8 cellular contexts compared by ENCODE assay signal in the genomic region with DNA sequence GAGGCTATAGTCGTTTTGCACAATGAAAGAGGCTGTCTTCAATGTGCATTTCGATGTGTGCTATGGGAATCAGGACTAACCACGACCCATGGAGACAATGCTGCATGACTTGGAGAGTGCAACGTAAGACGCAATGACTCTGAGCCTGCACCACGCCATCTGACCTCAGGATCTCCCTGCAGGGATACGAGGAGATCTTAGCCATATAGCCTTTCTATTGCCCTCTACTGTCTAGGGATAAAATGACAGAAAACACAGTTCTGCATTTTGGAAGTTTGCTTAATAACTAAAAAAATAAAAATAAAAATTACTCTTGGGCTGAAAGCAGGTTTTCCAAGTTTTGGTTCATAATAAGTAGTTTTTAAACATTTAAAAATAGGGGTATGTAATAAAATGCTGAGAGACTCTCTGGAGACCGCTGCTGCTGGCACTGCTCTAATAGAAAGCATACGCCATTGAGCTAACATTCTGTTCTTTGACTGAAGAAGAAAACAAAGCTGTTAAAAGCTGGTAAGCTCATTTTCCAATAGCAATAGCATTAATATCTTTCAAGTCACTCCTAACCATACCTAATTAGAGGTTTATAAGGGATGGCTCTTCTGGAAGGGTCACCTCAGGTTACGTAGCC.
A peak's percentile ranks its signal among the peaks of the same experiment; 100 is the strongest.
DNase-seq lines count a peak whose midpoint lies in the region; ATAC-seq and TF ChIP-seq lines count a peak whose summit lies in the region.

No MANE protein-coding gene starts in this region.

- H3K4me3 ChIP-seq in AG10803 (ENCODE audit: low read length) (no peak overlapping the region), LNCaP clone FGC (ENCODE audit: low read depth, low read length) (no peak overlapping the region)

- TF ChIP-seq CTCF in AG10803 (conservative IDR thresholded peaks at IDR 0.05; ENCODE audit: low read length): peak; percentile 63
- TF ChIP-seq CTCF in LNCaP clone FGC (IDR thresholded peaks at IDR 0.05; ENCODE audit: control insufficient read depth, extremely low read depth, insufficient read depth): peak; percentile 42
- peak in 1 of 2 experiments; percentile 64 for TF ChIP-seq CTCF in brain (conservative IDR thresholded peaks at IDR 0.05)

- H3K9me3 Mint-ChIP-seq in brain: peaks cover 0 to 6% (median 0%) of the 10 kb centered on the region in 5 experiments

- peak overlapping the region in 4 of 5 experiments; percentile 56 to 80 (median 69) for H3K4me3 Mint-ChIP-seq in brain

- H3K4me1 Mint-ChIP-seq in brain: peaks cover 37% of the 10 kb centered on the region

- H3K36me3 Mint-ChIP-seq in brain: no peaks in the 10 kb centered on the region

- H3K27ac Mint-ChIP-seq in brain: peak overlapping the region; percentile 77 to 93 (median 88)

- DNase-seq in AG10803 (ENCODE audit: low read depth): peak; percentile 64
- no peak for DNase-seq in LNCaP clone FGC (ENCODE audit: low read depth)
- peak; percentile 34 for DNase-seq in left kidney (ENCODE audit: low read depth, low spot score)
- DNase-seq in activated CD8-positive, alpha-beta memory T cell treated with anti-CD3 and anti-CD28 coated beads for 24 hours: no peak
- no peak for DNase-seq in NCI-H774 (lab: John Stamatoyannopoulos, UW)
- no peak for DNase-seq in NCI-H1105 treated with DMSO at 0.1 percent for 48 hours (lab: John Stamatoyannopoulos, UW)

- H3K27me3 Mint-ChIP-seq in brain: no peaks in the 10 kb centered on the region

- ATAC-seq in GM18511 (IDR thresholded peaks at IDR 0.05; ENCODE audit: unreplicated experiment): no peak

Comparison
In these comparisons a context has a peak if more than half of its experiments do, and no peak if none do; other contexts are left out.
1. DNase-seq: peak in AG10803 (single experiment) and left kidney (single experiment); none in LNCaP clone FGC (single experiment), activated CD8-positive, alpha-beta memory T cell treated with anti-CD3 and anti-CD28 coated beads for 24 hours (single experiment), NCI-H774 (single experiment) and NCI-H1105 treated with DMSO at 0.1 percent for 48 hours (single experiment).